1 cellular context compared by ENCODE assay signal in genomic region chr2:112157472-112157871, GRCh38.
TF ChIP-seq lines count a peak whose summit lies in the region.

No MANE protein-coding gene starts in this region.

TF ChIP-seq in HepG2, 621 proteins besides CTCF, POLR2A, EP300 and RAD21 (continued from another document):
- TF ChIP-seq ZBTB39 (CRISPR knock-in tag; IDR thresholded peaks at IDR 0.05) (no peak), ZNF331 (CRISPR knock-in tag; IDR thresholded peaks at IDR 0.05) (no peak), CBFB (CRISPR knock-in tag; IDR thresholded peaks at IDR 0.05) (no peak)
